ENCODE assay signal across 2 cellular contexts in the genomic region with DNA sequence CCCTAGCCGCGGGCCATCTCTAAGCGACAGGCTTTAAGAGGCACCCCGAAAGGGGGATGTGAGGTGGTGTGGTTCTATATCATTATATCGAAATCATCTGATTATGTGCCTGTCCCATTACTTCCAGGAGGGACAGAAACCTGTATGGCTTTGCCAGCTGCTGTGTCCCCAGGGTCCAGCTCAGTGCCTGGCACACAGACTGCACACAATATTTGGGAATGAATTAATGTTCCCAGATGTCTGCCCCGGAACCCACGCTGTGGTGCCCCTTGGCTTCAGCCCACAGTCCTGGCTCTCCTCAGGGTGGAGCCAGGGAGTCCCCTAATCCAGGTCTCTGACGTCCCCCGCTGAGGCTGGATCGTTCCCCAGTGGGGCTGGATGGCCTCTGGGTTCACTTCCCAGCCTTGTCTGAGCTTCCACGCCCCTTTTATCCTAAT.
TF ChIP-seq lines count a peak whose summit lies in the region.

No MANE protein-coding gene starts in this region.

TF ChIP-seq in IMR-90, 13 proteins besides CTCF, POLR2A, EP300 and RAD21:
- TF ChIP-seq USF2 (IDR thresholded peaks at IDR 0.05; ENCODE audit: low read depth, low read length), result no peak
- TF ChIP-seq, protein P1, sequence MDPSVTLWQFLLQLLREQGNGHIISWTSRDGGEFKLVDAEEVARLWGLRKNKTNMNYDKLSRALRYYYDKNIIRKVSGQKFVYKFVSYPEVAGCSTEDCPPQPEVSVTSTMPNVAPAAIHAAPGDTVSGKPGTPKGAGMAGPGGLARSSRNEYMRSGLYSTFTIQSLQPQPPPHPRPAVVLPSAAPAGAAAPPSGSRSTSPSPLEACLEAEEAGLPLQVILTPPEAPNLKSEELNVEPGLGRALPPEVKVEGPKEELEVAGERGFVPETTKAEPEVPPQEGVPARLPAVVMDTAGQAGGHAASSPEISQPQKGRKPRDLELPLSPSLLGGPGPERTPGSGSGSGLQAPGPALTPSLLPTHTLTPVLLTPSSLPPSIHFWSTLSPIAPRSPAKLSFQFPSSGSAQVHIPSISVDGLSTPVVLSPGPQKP (IDR thresholded peaks at IDR 0.05; ENCODE audit: borderline replicate concordance, low read depth, low read length), result no peak
- no peak for TF ChIP-seq RFX5 (IDR thresholded peaks at IDR 0.05; ENCODE audit: low read depth, low read length)
- no peak for TF ChIP-seq CHD1 (IDR thresholded peaks at IDR 0.05; ENCODE audit: low read depth, low read length)
- TF ChIP-seq CEBPB (IDR thresholded peaks at IDR 0.05; ENCODE audit: low read depth, low read length), result no peak
- TF ChIP-seq BHLHE40 (IDR thresholded peaks at IDR 0.05; ENCODE audit: low read depth, low read length), result no peak
- TF ChIP-seq MAFK (IDR thresholded peaks at IDR 0.05; ENCODE audit: low read depth, low read length), result no peak
- TF ChIP-seq RCOR1 (IDR thresholded peaks at IDR 0.05; ENCODE audit: insufficient replicate concordance, low read length), result no peak
- TF ChIP-seq NFE2L2 (IDR thresholded peaks at IDR 0.05; ENCODE audit: low read depth, low read length), result no peak
- TF ChIP-seq FOS (IDR thresholded peaks at IDR 0.05; ENCODE audit: low read depth, low read length), result no peak
- TF ChIP-seq SMC3 (IDR thresholded peaks at IDR 0.05; ENCODE audit: low read depth, low read length), result no peak
- TF ChIP-seq MXI1 (IDR thresholded peaks at IDR 0.05; ENCODE audit: borderline replicate concordance, low read depth, low read length), result no peak
- no peak for TF ChIP-seq MAZ (IDR thresholded peaks at IDR 0.05; ENCODE audit: borderline replicate concordance, low read depth, low read length)
TF ChIP-seq in IMR-90: peak in this region for 0.

TF ChIP-seq in H1, 55 proteins besides CTCF, POLR2A, EP300 and RAD21:
- TF ChIP-seq KDM4A (IDR thresholded peaks at IDR 0.05; ENCODE audit: low read depth, low read length, severe bottlenecking) (no peak), FOSL1 (IDR thresholded peaks at IDR 0.05; ENCODE audit: insufficient read depth, low read depth, low read length) (no peak), CREB1 (IDR thresholded peaks at IDR 0.05) (no peak), KDM5A (IDR thresholded peaks at IDR 0.05; ENCODE audit: low read length) (no peak), BACH1 (IDR thresholded peaks at IDR 0.05; ENCODE audit: low read length) (no peak), SIN3A (conservative IDR thresholded peaks at IDR 0.05 in 1 of 2, IDR thresholded peaks at IDR 0.05 in 1 of 2; ENCODE audit: low read depth in 1 of 2, low read length in 2 of 2) (no peak), HDAC6 (IDR thresholded peaks at IDR 0.05; ENCODE audit: low read depth, low read length) (no peak), TAF7 (optimal IDR thresholded peaks at IDR 0.05; ENCODE audit: borderline replicate concordance, low read depth, low read length) (no peak), GTF2F1 (IDR thresholded peaks at IDR 0.05; ENCODE audit: borderline replicate concordance, low read depth, low read length) (no peak), SIRT6 (IDR thresholded peaks at IDR 0.05; ENCODE audit: low read length) (no peak), RFX5 (IDR thresholded peaks at IDR 0.05; ENCODE audit: borderline replicate concordance, low read depth, low read length) (no peak), SP1 (IDR thresholded peaks at IDR 0.05; ENCODE audit: low read depth, low read length) (no peak), CHD2 (IDR thresholded peaks at IDR 0.05; ENCODE audit: low read length) (no peak), NANOG (IDR thresholded peaks at IDR 0.05; ENCODE audit: insufficient read depth, low read depth, low read length, poor library complexity, severe bottlenecking) (no peak), HDAC2 (IDR thresholded peaks at IDR 0.05; ENCODE audit: borderline replicate concordance in 1 of 2, low read depth in 2 of 2, low read length in 2 of 2) (no peak), POU5F1 (IDR thresholded peaks at IDR 0.05; ENCODE audit: low read depth, low read length) (no peak), CBX5 (IDR thresholded peaks at IDR 0.05; ENCODE audit: low read depth, low read length) (no peak)
- TF ChIP-seq, protein P2, sequence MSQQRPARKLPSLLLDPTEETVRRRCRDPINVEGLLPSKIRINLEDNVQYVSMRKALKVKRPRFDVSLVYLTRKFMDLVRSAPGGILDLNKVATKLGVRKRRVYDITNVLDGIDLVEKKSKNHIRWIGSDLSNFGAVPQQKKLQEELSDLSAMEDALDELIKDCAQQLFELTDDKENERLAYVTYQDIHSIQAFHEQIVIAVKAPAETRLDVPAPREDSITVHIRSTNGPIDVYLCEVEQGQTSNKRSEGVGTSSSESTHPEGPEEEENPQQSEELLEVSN (IDR thresholded peaks at IDR 0.05), result no peak
TF ChIP-seq in H1: peak in this region for 0.
